8 cellular contexts compared by ENCODE assay signal in the genomic region with DNA sequence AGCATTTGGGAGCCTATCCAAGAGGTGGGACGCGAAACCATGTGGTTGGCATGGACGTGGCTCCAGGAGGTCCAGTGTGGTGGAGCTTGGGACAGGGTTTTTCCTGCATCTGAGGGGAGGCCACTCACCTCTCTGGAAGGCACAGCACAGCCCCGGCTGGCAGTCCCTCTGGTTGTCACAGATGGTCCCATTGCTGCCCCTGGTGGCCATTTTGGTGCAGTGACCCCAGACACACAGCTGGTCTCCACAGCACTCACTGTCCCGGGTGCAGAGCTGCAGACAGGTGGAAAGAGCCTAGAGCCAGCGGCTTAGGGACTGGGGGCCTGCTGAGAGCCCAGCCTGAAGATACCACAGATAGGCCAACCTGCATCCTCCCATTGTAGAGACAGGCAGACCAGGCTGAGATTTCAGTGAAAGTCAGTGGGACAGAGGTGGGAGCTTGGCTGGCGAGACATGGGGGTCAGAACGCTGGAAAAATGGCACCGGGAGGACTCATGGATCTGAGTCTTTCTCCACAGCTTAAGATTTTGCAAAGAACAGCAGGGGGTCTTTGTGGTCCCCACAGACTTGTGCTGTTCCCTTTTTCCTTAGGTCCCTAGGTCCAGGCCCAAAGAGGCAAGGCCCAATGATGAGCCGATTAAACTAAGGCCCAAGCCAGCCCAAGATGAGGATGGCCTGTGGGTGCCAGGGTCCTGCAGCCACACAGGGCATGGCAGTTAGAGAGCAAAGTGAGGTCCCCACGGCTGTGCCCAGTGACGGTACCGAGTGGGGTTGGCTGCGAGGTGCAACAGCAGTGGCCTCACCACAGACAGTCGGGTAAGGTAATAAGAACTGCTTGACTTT. TPM values are rescaled to one million over a fixed set of nuclear protein-coding genes. Genes with fewer than 3 reads are reported as not detected.
DNase-seq lines count a peak whose midpoint lies in the region; ATAC-seq and TF ChIP-seq lines count a peak whose summit lies in the region.

No MANE protein-coding gene starts in this region.

- TF ChIP-seq CTCF in AG04450 (IDR thresholded peaks at IDR 0.05; ENCODE audit: low read depth, low read length) (peak; percentile 67), GM13977 (IDR thresholded peaks at IDR 0.05; ENCODE audit: extremely low read depth, insufficient read depth, missing control alignments) (peak; percentile 92)

- peaks cover 22% of the 10 kb centered on the region for H3K4me1 Mint-ChIP-seq in stimulated activated effector memory CD8-positive, alpha-beta T cell treated with anti-CD3 and anti-CD28 coated beads, Interleukin-12 subunit alpha, Interleukin-12 subunit beta, amount 100 ng/mL, for 72 hours

- POLR2A ChIA-PET in AG04450 (lab: Yijun Ruan, JAX) = interaction anchor here (0.8 to 1.4 kb wide), 3 partner anchors 10 to 77 kb away, joined by 3 to 5 read pairs (median 3); no protein-coding TSS in a partner anchor

- DNase-seq in AG04450 (ENCODE audit: low read depth, low spot score) = no peak
- DNase-seq in GM13977 (ENCODE audit: low spot score) = peak; percentile 83
- peak; percentile 20 for DNase-seq in NCI-H2171 treated with DMSO at 0.1 percent for 48 hours (lab: John Stamatoyannopoulos, UW)
- peak; percentile 65 for DNase-seq in activated CD4-positive, alpha-beta T cell treated with anti-CD3 and anti-CD28 coated beads, Interleukin-2, amount 50 U/mL, for 1 hour
- DNase-seq in effector CD8-positive, alpha-beta T cell (lab: John Stamatoyannopoulos, UW) = peak; percentile 34
- peak; percentile 84 for DNase-seq in myocyte (ENCODE audit: low read depth)
- peak; percentile 60 to 85 for DNase-seq in stimulated activated effector memory CD8-positive, alpha-beta T cell treated with anti-CD3 and anti-CD28 coated beads, Interleukin-12 subunit alpha, Interleukin-12 subunit beta, amount 100 ng/mL, for 72 hours (ENCODE audit: low spot score in 2 of 2)

- H3K9me3 Mint-ChIP-seq in stimulated activated effector memory CD8-positive, alpha-beta T cell treated with anti-CD3 and anti-CD28 coated beads, Interleukin-12 subunit alpha, Interleukin-12 subunit beta, amount 100 ng/mL, for 72 hours = no peaks in the 10 kb centered on the region

- no peak overlapping the region for H3K4me3 ChIP-seq in AG04450 (ENCODE audit: low read depth, low read length)

- CTCF ChIA-PET in AG04450 (lab: Charles Lee) = interaction anchor here (0.8 to 2.6 kb wide), 9 partner anchors 9 to 160 kb away, joined by 3 to 18 read pairs (median 4); no protein-coding TSS in a partner anchor

- H3K27ac Mint-ChIP-seq in stimulated activated effector memory CD8-positive, alpha-beta T cell treated with anti-CD3 and anti-CD28 coated beads, Interleukin-12 subunit alpha, Interleukin-12 subunit beta, amount 100 ng/mL, for 72 hours = no peak overlapping the region

- H3K27me3 ChIP-seq in AG04450 (ENCODE audit: control insufficient read depth, insufficient read depth, low read length) = no peaks in the 10 kb centered on the region

- no peak overlapping the region for H3K27ac ChIP-seq in AG04450 (ENCODE audit: low read depth, low read length)

- H3K4me3 Mint-ChIP-seq in stimulated activated effector memory CD8-positive, alpha-beta T cell treated with anti-CD3 and anti-CD28 coated beads, Interleukin-12 subunit alpha, Interleukin-12 subunit beta, amount 100 ng/mL, for 72 hours = no peak overlapping the region

- in situ Hi-C loops in GM13977 (cut with MboI; ENCODE audit: low pct_unique_long_range_greater_than_20kb, low sequenced_read_pairs, unreplicated experiment) = no loop called here

- H3K9me3 ChIP-seq in AG04450 (ENCODE audit: control insufficient read depth, insufficient read depth, low read length) = no peaks in the 10 kb centered on the region; the same call in 1 of the 2 replicates

- peak; percentile 93 for ATAC-seq in HG02884 (IDR thresholded peaks at IDR 0.05; ENCODE audit: unreplicated experiment)
- ATAC-seq in stimulated activated effector memory CD8-positive, alpha-beta T cell treated with anti-CD3 and anti-CD28 coated beads, Interleukin-12 subunit alpha, Interleukin-12 subunit beta, amount 100 ng/mL, for 72 hours = peak; percentile 89

- H3K36me3 Mint-ChIP-seq in stimulated activated effector memory CD8-positive, alpha-beta T cell treated with anti-CD3 and anti-CD28 coated beads, Interleukin-12 subunit alpha, Interleukin-12 subunit beta, amount 100 ng/mL, for 72 hours = peaks cover 4% of the 10 kb centered on the region

RNA-seq across cellular contexts. Expression of a gene that starts 41.4 kb away (rescaled TPM):
- polyA plus RNA-seq in AG04450 (2011; rRNA removed) = 928 and 935 TPM in 2 replicates
- polyA minus RNA-seq in AG04450 (2011; rRNA and poly(A)+ RNA removed) = 350 and 365 TPM in 2 replicates
- total RNA-seq in myocyte = 234 and 270 TPM in 2 replicates
- 665 TPM for polyA plus RNA-seq in myocyte (2012)
